ENCODE assay signal across 1 cellular context in genomic region chr14:50396636-50397460, GRCh38.
TF ChIP-seq lines count a peak whose summit lies in the region.

CDKL1 (minus strand) TSS chr14:50396881; CDS start chr14:50395868, 1,013 bp downstream.

TF ChIP-seq in SK-N-SH, 30 proteins besides CTCF, POLR2A, EP300 and RAD21 (continued from another document):
- peak; percentile 48; the same call in 1 of the 2 replicates for TF ChIP-seq REST (IDR thresholded peaks at IDR 0.05; ENCODE audit: low read depth, low read length)
- TF ChIP-seq NFIC (IDR thresholded peaks at IDR 0.05; ENCODE audit: borderline replicate concordance) = no peak
- TF ChIP-seq GATA2 (CRISPR knock-in tag; IDR thresholded peaks at IDR 0.05) = no peak
- TF ChIP-seq JUND (IDR thresholded peaks at IDR 0.05) = no peak
- TF ChIP-seq MXI1 (IDR thresholded peaks at IDR 0.05; ENCODE audit: low read depth, low read length) = peak; percentile 85
- 0 out of 2 replicates have a peak, but pooled peaks have one; percentile 45 for TF ChIP-seq TAF1 (IDR thresholded peaks at IDR 0.05; ENCODE audit: borderline replicate concordance, low read depth, low read length)
- no peak for TF ChIP-seq CHD2 (IDR thresholded peaks at IDR 0.05; ENCODE audit: low read length, partially characterized antibody)
- TF ChIP-seq RXRA (IDR thresholded peaks at IDR 0.05; ENCODE audit: borderline replicate concordance, low read depth) = no peak
- TF ChIP-seq, protein P1, sequence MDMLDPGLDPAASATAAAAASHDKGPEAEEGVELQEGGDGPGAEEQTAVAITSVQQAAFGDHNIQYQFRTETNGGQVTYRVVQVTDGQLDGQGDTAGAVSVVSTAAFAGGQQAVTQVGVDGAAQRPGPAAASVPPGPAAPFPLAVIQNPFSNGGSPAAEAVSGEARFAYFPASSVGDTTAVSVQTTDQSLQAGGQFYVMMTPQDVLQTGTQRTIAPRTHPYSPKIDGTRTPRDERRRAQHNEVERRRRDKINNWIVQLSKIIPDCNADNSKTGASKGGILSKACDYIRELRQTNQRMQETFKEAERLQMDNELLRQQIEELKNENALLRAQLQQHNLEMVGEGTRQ (IDR thresholded peaks at IDR 0.05; ENCODE audit: borderline replicate concordance, low read depth, low read length) = no peak
